In the genomic region with DNA sequence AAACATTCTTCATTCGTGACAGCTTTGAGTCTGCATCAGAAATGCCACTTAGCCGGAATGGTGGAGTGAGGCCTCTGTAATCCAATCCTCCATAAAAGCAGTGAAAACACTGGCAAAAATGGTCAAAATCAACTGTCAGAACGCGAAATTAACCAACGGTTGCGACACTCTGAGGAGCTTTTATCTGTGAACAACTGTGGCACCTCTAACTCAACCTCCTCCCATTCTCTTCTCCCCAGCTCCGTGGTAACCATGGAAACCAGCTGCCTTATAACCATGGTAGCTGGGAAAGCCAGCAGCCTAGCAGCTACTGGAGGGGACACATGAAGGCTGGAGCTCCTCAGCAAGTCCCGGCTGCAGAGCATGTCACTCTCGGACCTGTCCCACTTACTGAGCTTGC, we compare ENCODE assay signal across 18 cellular contexts. TPM values are rescaled to one million over a fixed set of nuclear protein-coding genes. Genes with fewer than 3 reads are reported as not detected.
DNase-seq lines count a peak whose midpoint lies in the region; ATAC-seq and TF ChIP-seq lines count a peak whose summit lies in the region.
"Had no signal": no experiment of that assay in that cellular context is flagged by ENCODE, and none has a peak within 500 bp of the region (broad histone marks: within the 10 kb centered on the region; RNA-seq: fewer than 3 reads in every experiment).

No MANE protein-coding gene starts in this region.

- H3K9me3 ChIP-seq in NT2/D1 (ENCODE audit: insufficient read depth, low read length), result peaks cover 23% of the 10 kb centered on the region; the same call in 1 of the 2 replicates
- H3K9me3 ChIP-seq: BE2C had no signal

- ATAC-seq in HG03095 (IDR thresholded peaks at IDR 0.05; ENCODE audit: unreplicated experiment), result no peak
- ATAC-seq in HG02571 (IDR thresholded peaks at IDR 0.05; ENCODE audit: unreplicated experiment), result no peak
- ATAC-seq: stimulated activated naive CD8-positive, alpha-beta T cell treated with anti-CD3 and anti-CD28 coated beads, Interleukin-15, Interleukin-2, amounts not matched to agents 100 U/mL and 50 U/mL, for 24 hours; T-cell had no signal

- H3K9me3 Mint-ChIP-seq in nephron (peaks cover 13% of the 10 kb centered on the region), HFFc6 (peaks cover 10% of the 10 kb centered on the region; the same call in 1 of the 2 replicates)

- H3K9ac ChIP-seq in NT2/D1 (ENCODE audit: insufficient read length, low read depth), result no peak overlapping the region

- H3K36me3 ChIP-seq in H7 (replicated peaks; ENCODE audit: control insufficient read depth, insufficient read depth, low read length) (no peaks in the 10 kb centered on the region; the same call in 1 of the 2 replicates), NT2/D1 (ENCODE audit: insufficient read depth, insufficient read length, low read length) (peaks cover 45% of the 10 kb centered on the region)

- H3K27me3 Mint-ChIP-seq in nephron (ENCODE audit: low read depth) (no peaks in the 10 kb centered on the region), HFFc6 (ENCODE audit: insufficient read depth) (no peaks in the 10 kb centered on the region)
- H3K27me3 Mint-ChIP-seq: progenitor cell of endocrine pancreas, T-cell had no signal

- H3K36me3 Mint-ChIP-seq in nephron (ENCODE audit: low read depth) (peaks cover 55% of the 10 kb centered on the region), HFFc6 (ENCODE audit: low read depth) (peaks cover 43% of the 10 kb centered on the region)

- no peak for TF ChIP-seq CTCF in fibroblast of pulmonary artery (IDR thresholded peaks at IDR 0.05; ENCODE audit: low read length, missing control alignments)
- no peak for TF ChIP-seq CTCF in nephron (IDR thresholded peaks at IDR 0.05; ENCODE audit: unreplicated experiment in 3 of 3)
- TF ChIP-seq CTCF in HFFc6 (IDR thresholded peaks at IDR 0.05), result no peak

- peaks cover 9% of the 10 kb centered on the region for H3K4me1 ChIP-seq in NT2/D1 (ENCODE audit: insufficient read depth, insufficient read length)
- H3K4me1 ChIP-seq: BE2C had no signal

- H3K4me1 Mint-ChIP-seq in nephron (peaks cover 35% of the 10 kb centered on the region), HFFc6 (ENCODE audit: low read depth) (peaks cover 23% of the 10 kb centered on the region)

- peak; percentile 62 for DNase-seq in H7
- peak; percentile 65 for DNase-seq in NT2/D1 (ENCODE audit: low read depth, low spot score)
- peak; percentile 51 for DNase-seq in fibroblast of pulmonary artery (ENCODE audit: low read depth)
- no peak for DNase-seq in NCI-H1048 (lab: John Stamatoyannopoulos, UW)
- DNase-seq in HFFc6, result no peak
- DNase-seq: activated CD4-positive, alpha-beta T cell treated with anti-CD3 and anti-CD28 coated beads, Interleukin-2, amount 50 U/mL, for 4 hours; activated naive CD4-positive, alpha-beta T cell treated with anti-CD3 and anti-CD28 coated beads for 36 hours; BE2C; foreskin melanocyte; NK-92 treated with Interleukin-12 subunit alpha and Interleukin-12 subunit beta, amount 100 ng/mL, for 24 hours; stimulated activated CD4-positive, alpha-beta T cell treated with anti-CD3 and anti-CD28 coated beads, Interleukin-2, amount 100 ng/mL, for 24 hours; stimulated activated naive CD8-positive, alpha-beta T cell treated with anti-CD3 and anti-CD28 coated beads, Interleukin-15, Interleukin-2, amounts not matched to agents 100 U/mL and 50 U/mL, for 24 hours; T-cell had no signal

- H3K27me3 ChIP-seq in H7 (ENCODE audit: control insufficient read depth, insufficient read depth, low read length) (no peaks in the 10 kb centered on the region), NT2/D1 (ENCODE audit: insufficient read depth, insufficient read length) (no peaks in the 10 kb centered on the region)
- H3K27me3 ChIP-seq: BE2C had no signal

- H3K4me3 Mint-ChIP-seq in nephron (peak overlapping the region in 1 of 3 experiments; percentile 1), HFFc6 (no peak overlapping the region)
- H3K4me3 Mint-ChIP-seq: activated naive CD4-positive, alpha-beta T cell treated with anti-CD3 and anti-CD28 coated beads for 36 hours; T-cell had no signal

- H3K27ac Mint-ChIP-seq in nephron (peak overlapping the region; percentile 4 to 97 (median 59)), HFFc6 (no peak overlapping the region)
- H3K27ac Mint-ChIP-seq: activated naive CD4-positive, alpha-beta T cell treated with anti-CD3 and anti-CD28 coated beads for 36 hours; progenitor cell of endocrine pancreas; T-cell had no signal

- no peak overlapping the region for H3K4me3 ChIP-seq in H7 (ENCODE audit: insufficient read depth, low read depth, low read length)
- no peak overlapping the region for H3K4me3 ChIP-seq in NT2/D1 (ENCODE audit: insufficient read length, low read depth)
- H3K4me3 ChIP-seq in fibroblast of pulmonary artery (replicated peaks; ENCODE audit: low read depth, low read length), result no peak overlapping the region
- H3K4me3 ChIP-seq: coronary artery had no signal

RNA-seq across cellular contexts. Expression of gene AP2A2, which starts 20.3 kb away (rescaled TPM):
- total RNA-seq in H7 (2014; rRNA removed; shearing (Covaris generic)), result 36.1 and 46.8 TPM in 2 replicates
- total RNA-seq in HFFc6 (2021; fragmentation: NEBNext Ultra II Directional; extraction: Animal tissue kit (Norgen Biotek cat#: 25700)), result 10 to 100 TPM; 65.4 to 73.4 (median 70.9) TPM

RNA-seq across cellular contexts. Expression of gene CHID1, which starts 35.4 kb away (rescaled TPM):
- 36.9 and 38.1 TPM in 2 replicates for total RNA-seq in H7 (2014; rRNA removed; shearing (Covaris generic))
- total RNA-seq in HFFc6 (2021; fragmentation: NEBNext Ultra II Directional; extraction: Animal tissue kit (Norgen Biotek cat#: 25700)), result 100 to 1,000 TPM; 116 to 145 (median 133) TPM

Comparison
In these comparisons a context has a peak if more than half of its experiments do, and no peak if none do; other contexts are left out.
1. DNase-seq: peak in H7 (single experiment), NT2/D1 (single experiment) and fibroblast of pulmonary artery (single experiment); none in NCI-H1048 (single experiment) and HFFc6 (single experiment).